ENCODE assay signal across 17 cellular contexts in the genomic region with DNA sequence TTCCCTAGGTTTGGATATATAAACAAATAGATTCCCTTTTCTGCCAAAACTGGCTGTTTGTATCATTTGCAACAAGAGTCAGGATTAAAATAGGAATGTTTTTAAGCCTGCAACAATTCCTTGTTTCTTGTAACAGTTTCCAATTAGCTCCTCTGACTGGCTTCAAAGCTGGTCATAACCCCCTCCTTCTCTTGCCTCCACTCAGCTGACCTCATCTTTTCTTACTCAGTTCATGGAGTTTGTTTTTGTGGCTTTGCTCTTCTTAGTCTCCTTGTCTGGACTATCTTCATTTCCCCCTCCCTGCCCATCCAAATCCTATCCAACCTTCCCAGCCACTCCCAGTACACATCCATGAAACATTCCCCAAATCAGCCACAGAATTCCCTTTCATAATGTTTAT.
"Had no signal": no experiment of that assay in that cellular context is flagged by ENCODE, and none has a peak within 500 bp of the region (broad histone marks: within the 10 kb centered on the region; RNA-seq: fewer than 3 reads in every experiment).

No MANE protein-coding gene starts in this region.

- H3K27me3 ChIP-seq: thyroid gland, uterus had no signal

- DNase-seq: activated CD4-positive, alpha-beta T cell treated with anti-CD3 and anti-CD28 coated beads, Interleukin-2, amount 50 U/mL, for 1 hour; activated CD8-positive, alpha-beta memory T cell treated with anti-CD3 and anti-CD28 coated beads for 24 hours; activated naive CD4-positive, alpha-beta T cell; activated naive CD8-positive, alpha-beta T cell treated with anti-CD3 and anti-CD28 coated beads, Interleukin-2, amount 10 ng/mL, durations not matched to agents 7 days and 5 days; aorta; hippocampal formation; kidney glomerular epithelial cell; mesenchymal stem cell; natural killer cell; nucleus accumbens; right cardiac atrium; small intestine; T-cell; T-helper 9 cell; thyroid gland; uterus had no signal

- H3K36me3 ChIP-seq: prostate gland, thyroid gland, uterus had no signal

- H3K4me3 ChIP-seq: prostate gland, thyroid gland, uterus had no signal

- H3K9me3 ChIP-seq: prostate gland, thyroid gland, uterus had no signal

- H3K4me1 ChIP-seq: prostate gland had no signal
